8 cellular contexts compared by ENCODE assay signal in genomic region chr17:78324391-78325075, GRCh38. TPM values are rescaled to one million over a fixed set of nuclear protein-coding genes. Genes with fewer than 3 reads are reported as not detected.
A peak's percentile ranks its signal among the peaks of the same experiment; 100 is the strongest.
DNase-seq lines count a peak whose midpoint lies in the region; ATAC-seq and TF ChIP-seq lines count a peak whose summit lies in the region.

No MANE protein-coding gene starts in this region.

- no peak for TF ChIP-seq CTCF in WI38 (IDR thresholded peaks at IDR 0.05; ENCODE audit: low read depth, low read length)
- no peak for TF ChIP-seq CTCF in fibroblast of the aortic adventitia (IDR thresholded peaks at IDR 0.05; ENCODE audit: insufficient read depth, low read length)
- no peak for TF ChIP-seq CTCF in neural crest cell (conservative IDR thresholded peaks at IDR 0.05)

- no peaks in the 10 kb centered on the region for H3K9me3 Mint-ChIP-seq in CD4-positive, CD25-positive, alpha-beta regulatory T cell
- no peaks in the 10 kb centered on the region for H3K9me3 Mint-ChIP-seq in neural crest cell

- H3K27ac Mint-ChIP-seq in CD4-positive, CD25-positive, alpha-beta regulatory T cell = peak overlapping the region; percentile 92 to 96 (median 93)
- H3K27ac Mint-ChIP-seq in neural crest cell (ENCODE audit: unreplicated experiment) = peak overlapping the region; percentile 54

- no peaks in the 10 kb centered on the region for H3K27me3 Mint-ChIP-seq in CD4-positive, CD25-positive, alpha-beta regulatory T cell
- no peaks in the 10 kb centered on the region for H3K27me3 Mint-ChIP-seq in neural crest cell (ENCODE audit: low read depth)

- H3K4me3 ChIP-seq in CD4-positive, CD25-positive, alpha-beta regulatory T cell (ENCODE audit: low read depth, low read length) = no peak overlapping the region
- H3K4me3 ChIP-seq in HUES64 (ENCODE audit: low read length) (no peak overlapping the region), WI38 (ENCODE audit: low read depth, low read length) (peak overlapping the region; percentile 23), fibroblast of the aortic adventitia (ENCODE audit: low read depth, low read length) (peak overlapping the region; percentile 17)

- H3K36me3 Mint-ChIP-seq in CD4-positive, CD25-positive, alpha-beta regulatory T cell = no peaks in the 10 kb centered on the region
- no peaks in the 10 kb centered on the region for H3K36me3 Mint-ChIP-seq in neural crest cell (ENCODE audit: low read depth)

- 32% methylated on average over 18 of the region's 18 CpGs for WGBS in HUES64

- peak; percentile 59 to 65 for ATAC-seq in CD4-positive, CD25-positive, alpha-beta regulatory T cell (ENCODE audit: low read depth in 2 of 2)
- no peak for ATAC-seq in GM21390 (IDR thresholded peaks at IDR 0.05; ENCODE audit: unreplicated experiment)
- ATAC-seq in GM18517 (IDR thresholded peaks at IDR 0.05; ENCODE audit: unreplicated experiment) = no peak
- no peak for ATAC-seq in HG03439 (IDR thresholded peaks at IDR 0.05; ENCODE audit: unreplicated experiment)

- peak overlapping the region in 2 of 4 donors; percentile 73 to 86 for H3K4me3 Mint-ChIP-seq in CD4-positive, CD25-positive, alpha-beta regulatory T cell
- peak overlapping the region; percentile 61 for H3K4me3 Mint-ChIP-seq in neural crest cell

- H3K9ac ChIP-seq in HUES64 (ENCODE audit: low read depth, low read length) = peak overlapping the region; percentile 6; the same call in 1 of the 2 replicates

- H3K27ac ChIP-seq in CD4-positive, CD25-positive, alpha-beta regulatory T cell (ENCODE audit: insufficient read depth, low read length, poor library complexity, severe bottlenecking) = no peak overlapping the region
- peak overlapping the region; percentile 17; the same call in 1 of the 2 replicates for H3K27ac ChIP-seq in HUES64 (ENCODE audit: low read depth, low read length)

- H3K4me1 ChIP-seq in CD4-positive, CD25-positive, alpha-beta regulatory T cell (ENCODE audit: control insufficient read depth, insufficient read depth, low read length, poor library complexity, severe bottlenecking) = peaks cover 17% of the 10 kb centered on the region
- peaks cover 20% of the 10 kb centered on the region for H3K4me1 ChIP-seq in HUES64 (ENCODE audit: insufficient read depth, low read length)

- H3K36me3 ChIP-seq in CD4-positive, CD25-positive, alpha-beta regulatory T cell (ENCODE audit: control insufficient read depth, insufficient read depth, low read length) = no peaks in the 10 kb centered on the region
- H3K36me3 ChIP-seq in HUES64 (ENCODE audit: insufficient read depth, low read length) = no peaks in the 10 kb centered on the region

- peaks cover 6 to 26% (median 12%) of the 10 kb centered on the region in 4 donors for H3K4me1 Mint-ChIP-seq in CD4-positive, CD25-positive, alpha-beta regulatory T cell
- peaks cover 18% of the 10 kb centered on the region for H3K4me1 Mint-ChIP-seq in neural crest cell

- DNase-seq in CD4-positive, CD25-positive, alpha-beta regulatory T cell = peak in 1 of 3 donors; percentile 49
- DNase-seq in fibroblast of the aortic adventitia (ENCODE audit: low read depth) = peak; percentile 85
- DNase-seq in neural crest cell (ENCODE audit: low read depth, low spot score) = peak; percentile 46

- H3K9me3 ChIP-seq in CD4-positive, CD25-positive, alpha-beta regulatory T cell (ENCODE audit: control insufficient read depth in 2 of 2, low read length in 2 of 2) = no peaks in the 10 kb centered on the region
- no peaks in the 10 kb centered on the region for H3K9me3 ChIP-seq in HUES64 (ENCODE audit: insufficient read depth, low read depth, low read length)

- H3K27me3 ChIP-seq in CD4-positive, CD25-positive, alpha-beta regulatory T cell (ENCODE audit: control insufficient read depth, insufficient read depth, low read length) = no peaks in the 10 kb centered on the region
- no peaks in the 10 kb centered on the region for H3K27me3 ChIP-seq in HUES64 (ENCODE audit: insufficient read depth, low read length)

RNA-seq across cellular contexts. Expression of gene SOCS3, which starts 35.3 kb away (rescaled TPM):
- total RNA-seq in CD4-positive, CD25-positive, alpha-beta regulatory T cell = 218 TPM
- 10 to 100 TPM; 26.4 to 74.2 (median 51.2) TPM for polyA plus RNA-seq in CD4-positive, CD25-positive, alpha-beta regulatory T cell
- polyA plus RNA-seq in HUES64 (2013, experiment 1 of 2) = 11.4 TPM
- polyA plus RNA-seq in HUES64 (2013, experiment 2 of 2) = 12.7 TPM
- total RNA-seq in fibroblast of the aortic adventitia (ENCODE audit: low replicate concordance) (26.0 and 50.6 TPM in 2 replicates), neural crest cell (5.4 and 6.1 TPM in 2 replicates)

RNA-seq across cellular contexts. Expression of gene PGS1, which starts 53.9 kb away (rescaled TPM):
- 50.1 TPM for total RNA-seq in CD4-positive, CD25-positive, alpha-beta regulatory T cell
- polyA plus RNA-seq in CD4-positive, CD25-positive, alpha-beta regulatory T cell = 10 to 100 TPM; 29.6 to 35.4 (median 31.5) TPM
- 20.3 TPM for polyA plus RNA-seq in HUES64 (2013, experiment 1 of 2)
- 21.7 TPM for polyA plus RNA-seq in HUES64 (2013, experiment 2 of 2)
- 13.9 and 40.2 TPM in 2 replicates for total RNA-seq in fibroblast of the aortic adventitia (ENCODE audit: low replicate concordance)
- total RNA-seq in neural crest cell = 42.7 and 52.0 TPM in 2 replicates

Comparison
In these comparisons a context has a peak if more than half of its experiments do, and no peak if none do; other contexts are left out.
1. ATAC-seq: peak in CD4-positive, CD25-positive, alpha-beta regulatory T cell (2 of 2); none in GM21390 (single experiment), GM18517 (single experiment) and HG03439 (single experiment).
2. H3K4me3 ChIP-seq: peak in WI38 (single experiment) and fibroblast of the aortic adventitia (single experiment); none in CD4-positive, CD25-positive, alpha-beta regulatory T cell (single experiment) and HUES64 (single experiment).